8 cellular contexts compared by ENCODE assay signal in the genomic region with DNA sequence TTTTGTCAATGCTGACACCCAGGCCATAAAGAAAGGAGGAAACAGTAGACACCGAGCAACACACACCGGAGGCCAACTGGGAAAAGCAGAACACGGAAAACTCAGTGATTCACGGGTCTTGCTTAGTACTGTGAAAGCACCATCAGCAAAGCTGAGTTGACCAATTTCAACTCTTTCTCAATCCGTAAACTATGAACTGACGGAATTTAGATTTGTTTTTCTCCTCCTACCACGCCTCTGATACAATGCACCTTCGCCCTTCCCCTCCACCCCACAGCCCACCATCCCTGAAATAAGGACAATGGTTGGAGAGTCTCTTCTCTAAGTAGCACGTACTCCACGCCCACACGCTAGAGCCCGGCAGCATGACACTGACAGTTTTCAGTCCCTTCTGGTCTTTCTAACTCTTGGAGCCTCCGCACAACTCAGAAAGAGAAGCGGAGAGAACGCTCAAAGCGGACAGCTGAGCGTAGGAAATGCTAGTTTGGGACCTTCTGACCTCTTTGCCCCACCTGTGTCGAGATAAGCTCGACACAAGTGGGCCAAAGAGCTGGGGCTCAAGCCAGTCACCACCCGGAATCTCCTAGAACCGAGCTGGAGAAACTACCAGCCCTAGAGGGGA. TPM values are rescaled to one million over a fixed set of nuclear protein-coding genes. Genes with fewer than 3 reads are reported as not detected.
DNase-seq lines count a peak whose midpoint lies in the region; ATAC-seq and TF ChIP-seq lines count a peak whose summit lies in the region.

No MANE protein-coding gene starts in this region.

- intact Hi-C loops in MCF 10A (cut with micrococcal nuclease), result loop anchor here (5.0 kb wide), 1 partner anchor 309 kb away; no protein-coding TSS in a partner anchor

- H3K4me1 Mint-ChIP-seq in T-helper 17 cell (peaks cover 22% of the 10 kb centered on the region), MCF 10A (ENCODE audit: insufficient read depth, unreplicated experiment) (peaks cover 9% of the 10 kb centered on the region)

- CTCF ChIA-PET in MCF 10A (lab: Yijun Ruan, JAX), result interaction anchor here (0.6 to 1.9 kb wide), 5 partner anchors 37 to 1634 kb away, joined by 3 to 7 read pairs (median 4); no protein-coding TSS in a partner anchor

- no peaks in the 10 kb centered on the region for H3K36me3 ChIP-seq in MG63

- H3K9me3 ChIP-seq in MG63, result no peaks in the 10 kb centered on the region
- H3K9me3 ChIP-seq in T-helper 17 cell (ENCODE audit: control insufficient read depth, low read length, poor library complexity, severe bottlenecking), result no peaks in the 10 kb centered on the region

- H3K4me3 Mint-ChIP-seq in T-helper 17 cell (peak overlapping the region; percentile 95), MCF 10A (ENCODE audit: unreplicated experiment) (peak overlapping the region; percentile 78)

- H3K4me3 ChIP-seq in GM12865 (ENCODE audit: low read depth, low read length) (peak overlapping the region; percentile 97), HFF-Myc (replicated peaks; ENCODE audit: low read depth, low read length) (peak overlapping the region; percentile 71), MG63 (peak overlapping the region; percentile 85)

- H3K27me3 Mint-ChIP-seq in T-helper 17 cell, result peaks cover 8% of the 10 kb centered on the region
- H3K27me3 Mint-ChIP-seq in MCF 10A (ENCODE audit: insufficient read depth, unreplicated experiment), result no peaks in the 10 kb centered on the region

- no peaks in the 10 kb centered on the region for H3K9me3 Mint-ChIP-seq in MCF 10A (ENCODE audit: unreplicated experiment)

- H3K36me3 Mint-ChIP-seq in T-helper 17 cell (ENCODE audit: low read depth) (no peaks in the 10 kb centered on the region), MCF 10A (ENCODE audit: insufficient read depth, unreplicated experiment) (no peaks in the 10 kb centered on the region)

- ATAC-seq in T-helper 17 cell, result peak; percentile 33

- TF ChIP-seq CTCF in GM12865 (IDR thresholded peaks at IDR 0.05; ENCODE audit: insufficient read depth, low read depth, low read length, missing control alignments) (no peak), HFF-Myc (IDR thresholded peaks at IDR 0.05; ENCODE audit: low read depth, low read length, missing control alignments) (no peak), MCF 10A (IDR thresholded peaks at IDR 0.05; ENCODE audit: unreplicated experiment) (no peak)

- H3K27ac Mint-ChIP-seq in T-helper 17 cell (peak overlapping the region; percentile 93), MCF 10A (ENCODE audit: low read depth, unreplicated experiment) (peak overlapping the region; percentile 53)

- H3K27me3 ChIP-seq in MG63, result no peaks in the 10 kb centered on the region

- DNase-seq in GM12865 (ENCODE audit: low read depth) (peak; percentile 57), HFF-Myc (ENCODE audit: extremely low read depth, low read depth) (no peak), MG63 (peak; percentile 44), T-helper 17 cell (peak in 1 of 3 donors; percentile 14), MCF 10A (ENCODE audit: unreplicated experiment) (peak; percentile 49), iris pigment epithelial cell (ENCODE audit: low read depth) (peak; percentile 64), retina (no peak)
- peak; percentile 36 to 52 (median 39) for DNase-seq in stimulated activated CD4-positive, alpha-beta T cell treated with anti-CD3 and anti-CD28 coated beads, Interleukin-12 subunit alpha, Interleukin-12 subunit beta, amount 100 ng/mL, for 48 hours (ENCODE audit: low read depth in 2 of 3, low spot score in 1 of 3)

- no TSS peak for BruUV-seq in MCF 10A (replicated peaks; lab: Mats Ljungman, UMichigan)

- POLR2A ChIA-PET in MCF 10A (lab: Yijun Ruan, JAX), result interaction anchor here (0.6 to 3.1 kb wide), 24 partner anchors 8 to 907 kb away, joined by 3 to 15 read pairs (median 4); partner anchors contain the start of gene ATP5MC3

RNA-seq across cellular contexts. Expression of gene LNPK, which starts 0.7 kb away (rescaled TPM):
- 38.4 and 71.7 TPM in 2 replicates for total RNA-seq in MG63 (2014; rRNA removed; shearing (Covaris generic); ENCODE audit: low replicate concordance)
- total RNA-seq in T-helper 17 cell, result 10 to 100 TPM; 14.9 to 21.0 TPM
- total RNA-seq in MCF 10A (2022), result 21.8 and 23.3 TPM in 2 replicates

Comparison
In these comparisons a context has a peak if more than half of its experiments do, and no peak if none do; other contexts are left out.
1. DNase-seq: peak in GM12865 (single experiment), MG63 (single experiment), MCF 10A (single experiment), iris pigment epithelial cell (single experiment) and stimulated activated CD4-positive, alpha-beta T cell treated with anti-CD3 and anti-CD28 coated beads, Interleukin-12 subunit alpha, Interleukin-12 subunit beta, amount 100 ng/mL, for 48 hours (3 of 3); none in HFF-Myc (single experiment) and retina (single experiment).
2. Peak in every context shown above with its lines, with median percentiles within 50 percentile points of each other: H3K4me3 ChIP-seq.